Comparison of ENCODE assay signal across 8 cellular contexts in the genomic region with DNA sequence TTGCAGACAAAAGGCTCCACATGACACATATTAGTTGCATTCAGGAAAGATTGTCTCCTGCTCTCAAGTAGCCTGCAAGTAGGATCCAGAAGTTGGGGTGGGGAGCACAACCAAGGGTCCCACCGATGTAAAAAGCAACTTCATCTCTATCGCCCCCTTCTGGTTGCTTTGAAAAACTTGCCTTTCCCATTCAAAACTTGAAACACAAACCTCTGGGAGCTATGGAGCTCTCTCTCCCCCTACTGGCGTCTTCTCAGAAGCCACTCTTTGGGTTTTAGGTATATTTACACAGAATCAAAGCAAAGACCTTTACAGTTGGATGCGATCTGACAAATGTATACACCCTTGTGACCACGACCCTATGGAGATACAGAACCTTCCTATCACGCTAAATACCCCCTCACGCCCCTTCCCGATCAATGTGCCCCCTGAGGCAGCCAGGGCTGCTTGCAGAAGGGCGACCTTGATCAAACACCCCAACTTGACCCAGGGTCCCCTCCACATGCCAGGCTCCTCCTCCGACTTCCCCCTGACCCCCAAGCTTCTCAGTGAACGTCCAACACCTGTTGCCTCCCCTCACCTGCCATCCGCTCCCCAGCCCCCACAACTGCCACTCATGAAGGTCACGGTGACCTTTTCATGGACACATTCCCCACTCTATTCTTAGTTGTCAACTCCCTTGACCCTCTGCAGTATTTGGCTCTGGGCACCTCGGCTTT. TPM values are rescaled to one million over a fixed set of nuclear protein-coding genes. Genes with fewer than 3 reads are reported as not detected.
DNase-seq lines count a peak whose midpoint lies in the region; ATAC-seq and TF ChIP-seq lines count a peak whose summit lies in the region.

No MANE protein-coding gene starts in this region.

- peaks cover 17% of the 10 kb centered on the region for H3K36me3 ChIP-seq in SK-N-MC (ENCODE audit: insufficient read depth, low read length)

- H3K9ac ChIP-seq in SK-N-MC (ENCODE audit: insufficient read length): peak overlapping the region; percentile 53

- TF ChIP-seq CTCF in retinal pigment epithelial cell (conservative IDR thresholded peaks at IDR 0.05; ENCODE audit: low read depth, low read length): peak; percentile 99

- H3K9me3 ChIP-seq in SK-N-MC (ENCODE audit: low read depth, low read length): no peaks in the 10 kb centered on the region

- H3K4me3 ChIP-seq in SK-N-MC (peak overlapping the region; percentile 19; the same call in 1 of the 2 replicates), retinal pigment epithelial cell (ENCODE audit: low read length) (no peak overlapping the region)

- peak overlapping the region; percentile 92 for H3K27ac ChIP-seq in SK-N-MC

- intact Hi-C loops in left ventricle myocardium superior (cut with micrococcal nuclease): loop anchor here (2.0 kb wide), 1 partner anchor 73 kb away; a partner anchor contains a TSS

- DNase-seq in activated effector memory CD4-positive, alpha-beta T cell treated with anti-CD3 and anti-CD28 coated beads, Interleukin-2, amount 50 U/mL, for 16 hours: peak; percentile 83
- no peak for DNase-seq in activated effector memory CD4-positive, alpha-beta T cell treated with Interleukin-2 at 50 U/mL for 16 hours
- DNase-seq in NCI-H1048 (lab: John Stamatoyannopoulos, UW): peak; percentile 67
- peak; percentile 94 for DNase-seq in SK-N-MC (ENCODE audit: low read depth, low spot score)
- DNase-seq in amniotic epithelial cell (ENCODE audit: low read depth): peak; percentile 78
- DNase-seq in left ventricle myocardium superior: peak; percentile 44
- peak; percentile 52 for DNase-seq in retinal pigment epithelial cell (ENCODE audit: low read depth)

- peak; percentile 77 for ATAC-seq in left ventricle myocardium superior
- ATAC-seq in GM18511 (IDR thresholded peaks at IDR 0.05; ENCODE audit: unreplicated experiment): no peak

RNA-seq across cellular contexts. Expression of a gene that starts 10.1 kb away (rescaled TPM):
- 46.7 TPM for total RNA-seq in left ventricle myocardium superior

RNA-seq across cellular contexts. Expression of a gene that starts 10.8 kb away (rescaled TPM):
- 1.3 TPM for total RNA-seq in left ventricle myocardium superior

RNA-seq across cellular contexts. Expression of a gene that starts 20.7 kb away (rescaled TPM):
- 15.6 TPM for total RNA-seq in left ventricle myocardium superior

RNA-seq across cellular contexts. Expression of a gene that starts 42.5 kb away (rescaled TPM):
- 8.5 TPM for total RNA-seq in left ventricle myocardium superior

RNA-seq across cellular contexts. Expression of a gene that starts 57.8 kb away (rescaled TPM):
- total RNA-seq in left ventricle myocardium superior: 84.7 TPM
